Comparison of ENCODE assay signal across 10 cellular contexts in genomic region chr11:124311677-124312076, GRCh38. TPM values are rescaled to one million over a fixed set of nuclear protein-coding genes. Genes with fewer than 3 reads are reported as not detected.
"Had no signal": no experiment of that assay in that cellular context is flagged by ENCODE, and none has a peak within 500 bp of the region (broad histone marks: within the 10 kb centered on the region; RNA-seq: fewer than 3 reads in every experiment).

No MANE protein-coding gene starts in this region.

- DNase-seq: GM23248, GOT3, H9, HCEC 1CT, Kasumi-1, KG1 had no signal

- H2AFZ ChIP-seq: GM23248 had no signal

- FAIRE-seq: H54 had no signal

- H3K4me3 ChIP-seq: GM23248 had no signal

- H3K9ac ChIP-seq: GM23248 had no signal

- H3K27ac ChIP-seq: GM23248, HL-60 had no signal

RNA-seq across cellular contexts. Expression of gene OR8D1, which starts 2.1 kb away (rescaled TPM):
- total RNA-seq: GM23248, H9, HT1080 had no signal
- polyA plus RNA-seq: GM23248, IgD-negative memory B cell had no signal

RNA-seq across cellular contexts. Expression of gene OR8D2, which starts 8.3 kb away (rescaled TPM):
- total RNA-seq: GM23248, H9, HT1080 had no signal
- polyA plus RNA-seq: GM23248, IgD-negative memory B cell had no signal

RNA-seq across cellular contexts. Expression of gene OR8G5, which starts 55.5 kb away (rescaled TPM):
- total RNA-seq: GM23248, H9, HT1080 had no signal
- polyA plus RNA-seq: GM23248, IgD-negative memory B cell had no signal
